Comparison of ENCODE assay signal across 8 cellular contexts in the genomic region with DNA sequence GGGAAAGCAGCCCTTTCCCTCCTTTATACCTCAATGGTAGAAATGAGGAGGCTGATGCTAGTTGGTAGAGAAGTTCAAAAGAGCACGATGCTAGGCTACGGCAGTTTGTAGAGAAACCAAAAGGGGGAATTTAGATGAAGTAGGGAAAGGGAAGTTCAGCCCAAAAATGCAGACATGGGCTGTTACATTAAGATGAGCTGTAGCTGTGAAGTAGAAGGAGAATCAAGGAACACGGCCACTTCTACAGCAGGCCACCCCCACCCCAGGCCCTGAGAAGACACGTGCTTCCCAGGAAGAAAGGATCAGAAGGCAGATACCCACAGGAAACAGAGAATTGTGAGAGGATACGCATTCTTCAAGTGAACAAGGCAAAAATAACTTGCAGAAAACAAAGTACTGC. TPM values are rescaled to one million over a fixed set of nuclear protein-coding genes. Genes with fewer than 3 reads are reported as not detected.
DNase-seq lines count a peak whose midpoint lies in the region; ATAC-seq and TF ChIP-seq lines count a peak whose summit lies in the region.

No MANE protein-coding gene starts in this region.

- no peak for DNase-seq in activated naive CD4-positive, alpha-beta T cell treated with anti-CD3 and anti-CD28 coated beads, Interleukin-2, amount 10 ng/mL, durations not matched to agents 7 days and 5 days
- DNase-seq in activated naive CD4-positive, alpha-beta T cell treated with anti-CD3 and anti-CD28 coated beads, Interleukin-2, amount 50 U/mL, for 16 hours = no peak
- no peak for DNase-seq in activated naive CD8-positive, alpha-beta T cell treated with anti-CD3 and anti-CD28 coated beads for 36 hours
- DNase-seq in memory B cell (ENCODE audit: low spot score in 2 of 2) = no peak
- no peak for DNase-seq in upper lobe of left lung
- DNase-seq in NCI-H446 (lab: John Stamatoyannopoulos, UW) = no peak
- no peak for DNase-seq in SJCRH30
- DNase-seq in stimulated activated CD4-positive, alpha-beta T cell treated with anti-CD3 and anti-CD28 coated beads, Interleukin-2, amount 100 ng/mL, for 24 hours = no peak

- H3K36me3 Mint-ChIP-seq in activated naive CD4-positive, alpha-beta T cell treated with anti-CD3 and anti-CD28 coated beads, Interleukin-2, amount 10 ng/mL, durations not matched to agents 7 days and 5 days = peaks cover 22% of the 10 kb centered on the region
- peaks cover 19% of the 10 kb centered on the region for H3K36me3 Mint-ChIP-seq in activated naive CD8-positive, alpha-beta T cell treated with anti-CD3 and anti-CD28 coated beads for 36 hours
- H3K36me3 Mint-ChIP-seq in memory B cell = peaks cover 1% of the 10 kb centered on the region

- peaks cover 7% of the 10 kb centered on the region for H3K9me3 Mint-ChIP-seq in activated naive CD4-positive, alpha-beta T cell treated with anti-CD3 and anti-CD28 coated beads, Interleukin-2, amount 10 ng/mL, durations not matched to agents 7 days and 5 days
- no peaks in the 10 kb centered on the region for H3K9me3 Mint-ChIP-seq in activated naive CD8-positive, alpha-beta T cell treated with anti-CD3 and anti-CD28 coated beads for 36 hours
- peaks cover 2% of the 10 kb centered on the region for H3K9me3 Mint-ChIP-seq in memory B cell

- no peak for ATAC-seq in memory B cell (ENCODE audit: low read depth)
- ATAC-seq in upper lobe of left lung (ENCODE audit: low FRiP score in 2 of 2) = no peak

- H3K4me1 ChIP-seq in upper lobe of left lung (peaks cover 27 to 40% (median 33%) of the 10 kb centered on the region in 4 donors), SJCRH30 (no peaks in the 10 kb centered on the region)

- peaks cover 49% of the 10 kb centered on the region for H3K4me1 Mint-ChIP-seq in activated naive CD4-positive, alpha-beta T cell treated with anti-CD3 and anti-CD28 coated beads, Interleukin-2, amount 10 ng/mL, durations not matched to agents 7 days and 5 days
- H3K4me1 Mint-ChIP-seq in activated naive CD8-positive, alpha-beta T cell treated with anti-CD3 and anti-CD28 coated beads for 36 hours = peaks cover 44% of the 10 kb centered on the region
- peaks cover 42% of the 10 kb centered on the region for H3K4me1 Mint-ChIP-seq in memory B cell

- H3K27ac Mint-ChIP-seq in activated naive CD4-positive, alpha-beta T cell treated with anti-CD3 and anti-CD28 coated beads, Interleukin-2, amount 10 ng/mL, durations not matched to agents 7 days and 5 days = peak overlapping the region; percentile 66
- H3K27ac Mint-ChIP-seq in activated naive CD8-positive, alpha-beta T cell treated with anti-CD3 and anti-CD28 coated beads for 36 hours = peak overlapping the region; percentile 3
- peak overlapping the region; percentile 93 for H3K27ac Mint-ChIP-seq in memory B cell

- no peaks in the 10 kb centered on the region for H3K27me3 Mint-ChIP-seq in activated naive CD4-positive, alpha-beta T cell treated with anti-CD3 and anti-CD28 coated beads, Interleukin-2, amount 10 ng/mL, durations not matched to agents 7 days and 5 days
- H3K27me3 Mint-ChIP-seq in activated naive CD8-positive, alpha-beta T cell treated with anti-CD3 and anti-CD28 coated beads for 36 hours = no peaks in the 10 kb centered on the region
- no peaks in the 10 kb centered on the region for H3K27me3 Mint-ChIP-seq in memory B cell

- no peak for TF ChIP-seq EP300 in upper lobe of left lung (IDR thresholded peaks at IDR 0.05)

- no peak overlapping the region for H3K4me3 Mint-ChIP-seq in activated naive CD4-positive, alpha-beta T cell treated with anti-CD3 and anti-CD28 coated beads, Interleukin-2, amount 10 ng/mL, durations not matched to agents 7 days and 5 days
- H3K4me3 Mint-ChIP-seq in activated naive CD8-positive, alpha-beta T cell treated with anti-CD3 and anti-CD28 coated beads for 36 hours = no peak overlapping the region
- H3K4me3 Mint-ChIP-seq in memory B cell = peak overlapping the region; percentile 51

- peak overlapping the region; percentile 95 to 99 (median 99) for H3K27ac ChIP-seq in upper lobe of left lung
- no peak overlapping the region for H3K27ac ChIP-seq in SJCRH30

- H3K27me3 ChIP-seq in upper lobe of left lung (no peaks in the 10 kb centered on the region), SJCRH30 (no peaks in the 10 kb centered on the region)

- TF ChIP-seq POLR2A in upper lobe of left lung (IDR thresholded peaks at IDR 0.05) = no peak

- no peak for TF ChIP-seq CTCF in upper lobe of left lung (IDR thresholded peaks at IDR 0.05)

- WGBS in upper lobe of left lung, 2 donors = 58 to 66% methylated on average over 5 of the region's 5 CpGs

- H3K4me3 ChIP-seq in upper lobe of left lung (no peak overlapping the region), SJCRH30 (no peak overlapping the region)

- CTCF ChIA-PET in activated naive CD4-positive, alpha-beta T cell treated with anti-CD3 and anti-CD28 coated beads, Interleukin-2, amount 10 ng/mL, durations not matched to agents 7 days and 5 days (lab: Charles Lee) = interaction anchor here (0.8 to 6.7 kb wide), 28 partner anchors 9 to 577 kb away, joined by 3 to 183 read pairs (median 5); partner anchors contain the start of genes DTX3L, PARP15, PARP9 and WDR5B

- no peaks in the 10 kb centered on the region for H3K36me3 ChIP-seq in upper lobe of left lung
- H3K36me3 ChIP-seq in SJCRH30 = no peaks in the 10 kb centered on the region

- no peaks in the 10 kb centered on the region for H3K9me3 ChIP-seq in upper lobe of left lung
- no peaks in the 10 kb centered on the region for H3K9me3 ChIP-seq in SJCRH30 (replicated peaks)

RNA-seq across cellular contexts. Expression of gene PARP14, which starts 2.1 kb away (rescaled TPM):
- 10 to 100 TPM; 55.2 to 56.5 TPM for total RNA-seq in activated naive CD8-positive, alpha-beta T cell treated with anti-CD3 and anti-CD28 coated beads for 36 hours
- total RNA-seq in upper lobe of left lung = 100 to 1,000 TPM in 5 of 6 donors, 10 to 100 TPM in 1; 99.3 to 376 (median 182) TPM
- total RNA-seq in SJCRH30 (2014; rRNA removed; shearing (Covaris generic)) = 0.61 and 0.81 TPM in 2 replicates

Comparison
In these comparisons a context has a peak if more than half of its experiments do, and no peak if none do; other contexts are left out.
1. H3K27ac Mint-ChIP-seq: peak in every context shown above with its lines; median percentile 93 in memory B cell; 66 in activated naive CD4-positive, alpha-beta T cell treated with anti-CD3 and anti-CD28 coated beads, Interleukin-2, amount 10 ng/mL, durations not matched to agents 7 days and 5 days; 3 in activated naive CD8-positive, alpha-beta T cell treated with anti-CD3 and anti-CD28 coated beads for 36 hours.
2. RNA of gene PARP14, which starts 2.1 kb away (total RNA-seq): 99.3 to 376 TPM in upper lobe of left lung and 55.2 to 56.5 TPM in activated naive CD8-positive, alpha-beta T cell treated with anti-CD3 and anti-CD28 coated beads for 36 hours; 0.61 to 0.81 TPM in SJCRH30; every median in the first group is over 10 times any median in the second.